20 cellular contexts compared by ENCODE assay signal in the genomic region with DNA sequence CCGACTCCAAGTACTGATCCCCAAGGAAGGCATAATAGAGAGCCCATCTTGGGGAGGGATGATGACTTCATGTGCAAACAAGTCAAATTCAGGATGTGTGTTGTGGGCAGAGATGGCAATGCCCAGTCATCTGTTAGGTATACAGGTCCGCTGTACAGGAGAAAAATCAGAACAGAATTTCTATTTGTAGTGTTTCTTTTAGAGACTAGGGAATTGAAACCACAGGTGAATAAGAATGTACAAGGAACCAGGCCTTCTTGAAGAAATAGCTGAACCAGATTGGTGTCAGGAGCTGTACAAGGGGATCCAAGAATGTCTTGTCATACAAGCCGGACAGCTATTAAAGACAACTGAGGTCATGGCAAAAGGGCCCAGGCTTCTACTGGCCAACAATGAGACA.
DNase-seq lines count a peak whose midpoint lies in the region; ATAC-seq lines count a peak whose summit lies in the region.
"Had no signal": no experiment of that assay in that cellular context is flagged by ENCODE, and none has a peak within 500 bp of the region (broad histone marks: within the 10 kb centered on the region; RNA-seq: fewer than 3 reads in every experiment).

No MANE protein-coding gene starts in this region.

- H3K27me3 ChIP-seq in BLaER1, result no peaks in the 10 kb centered on the region
- H3K27me3 ChIP-seq in CD8-positive, alpha-beta memory T cell (ENCODE audit: insufficient read depth, low read length, poor library complexity, severe bottlenecking), result no peaks in the 10 kb centered on the region
- H3K27me3 ChIP-seq: brain microvascular endothelial cell, tibial nerve had no signal

- peaks cover 2 to 8% (median 6%) of the 10 kb centered on the region in 5 donors for H3K9me3 Mint-ChIP-seq in CD8-positive, alpha-beta memory T cell

- H3K4me3 Mint-ChIP-seq in CD8-positive, alpha-beta memory T cell, result no peak overlapping the region
- H3K4me3 Mint-ChIP-seq in T-helper 17 cell, result no peak overlapping the region
- H3K4me3 Mint-ChIP-seq: H9 had no signal

- peaks cover 0 to 3% (median 1%) of the 10 kb centered on the region in 3 donors for H3K36me3 Mint-ChIP-seq in CD8-positive, alpha-beta memory T cell
- H3K36me3 Mint-ChIP-seq in T-helper 17 cell (ENCODE audit: low read depth), result no peaks in the 10 kb centered on the region

- POLR2A ChIA-PET in CD8-positive, alpha-beta memory T cell (lab: Charles Lee), result no interaction called here

- H3K9me3 ChIP-seq in BLaER1, result peaks cover 7% of the 10 kb centered on the region; the same call in 1 of the 2 replicates
- H3K9me3 ChIP-seq in CD8-positive, alpha-beta memory T cell (ENCODE audit: low read length), result no peaks in the 10 kb centered on the region
- H3K9me3 ChIP-seq in T-helper 17 cell (ENCODE audit: control insufficient read depth, low read length, poor library complexity, severe bottlenecking), result peaks cover 2% of the 10 kb centered on the region

- H3K9ac ChIP-seq in BLaER1, result no peak overlapping the region

- H4K20me1 ChIP-seq in BLaER1, result no peaks in the 10 kb centered on the region

- peak overlapping the region; percentile 88 for H3K4me2 ChIP-seq in BLaER1

- H3K27ac ChIP-seq in BLaER1, result 0 out of 2 replicates have a peak overlapping the region, but pooled peaks have one; percentile 94
- H3K27ac ChIP-seq in CD8-positive, alpha-beta memory T cell (ENCODE audit: low read depth, low read length), result no peak overlapping the region
- H3K27ac ChIP-seq: brain microvascular endothelial cell, tibial nerve had no signal

- H3K4me1 ChIP-seq in BLaER1, result peaks cover 48% of the 10 kb centered on the region
- H3K4me1 ChIP-seq in CD8-positive, alpha-beta memory T cell (ENCODE audit: insufficient read depth, low read length), result peaks cover 33% of the 10 kb centered on the region

- no peak overlapping the region for H3K4me3 ChIP-seq in BLaER1
- H3K4me3 ChIP-seq in CD8-positive, alpha-beta memory T cell (ENCODE audit: low read length), result no peak overlapping the region
- H3K4me3 ChIP-seq: tibial nerve had no signal

- CTCF ChIA-PET in CD8-positive, alpha-beta memory T cell (lab: Charles Lee), result interaction anchor here (5.3 kb wide), 1 partner anchor 51 kb away, joined by 38 read pairs; no protein-coding TSS in a partner anchor

- no peaks in the 10 kb centered on the region for H3K36me3 ChIP-seq in BLaER1
- H3K36me3 ChIP-seq in CD8-positive, alpha-beta memory T cell (ENCODE audit: insufficient read depth, low read length), result no peaks in the 10 kb centered on the region
- H3K36me3 ChIP-seq: brain microvascular endothelial cell, tibial nerve had no signal

- ATAC-seq in T-helper 17 cell (no peak), HG03520 (IDR thresholded peaks at IDR 0.05; ENCODE audit: unreplicated experiment) (no peak)
- ATAC-seq: activated CD4-positive, CD25-positive, alpha-beta regulatory T cell treated with anti-CD3 and anti-CD28 coated beads, Interleukin-2, amount 50 U/mL, for 24 hours; sciatic nerve had no signal

- peak overlapping the region in 5 of 8 donors; percentile 17 to 90 (median 75) for H3K27ac Mint-ChIP-seq in CD8-positive, alpha-beta memory T cell
- H3K27ac Mint-ChIP-seq in T-helper 17 cell, result peak overlapping the region; percentile 98
- H3K27ac Mint-ChIP-seq: H9; T-helper 2 cell treated with Interferon-gamma antibody and Interleukin-4, amounts not matched to agents 5 μg/mL and 100 μg/mL, for 36 hours had no signal

- H3K4me1 Mint-ChIP-seq in CD8-positive, alpha-beta memory T cell, result peaks cover 41 to 44% (median 43%) of the 10 kb centered on the region in 3 donors
- H3K4me1 Mint-ChIP-seq in T-helper 17 cell, result peaks cover 33% of the 10 kb centered on the region

- no peaks in the 10 kb centered on the region for H3K27me3 Mint-ChIP-seq in CD8-positive, alpha-beta memory T cell
- H3K27me3 Mint-ChIP-seq in T-helper 17 cell, result no peaks in the 10 kb centered on the region

- no peak for DNase-seq in CD8-positive, alpha-beta memory T cell
- DNase-seq in T-helper 17 cell (no peak), islet precursor cell (peak; percentile 14), CD1c-positive myeloid dendritic cell (ENCODE audit: extremely low spot score) (no peak), DMS79 (lab: John Stamatoyannopoulos, UW) (no peak)
- DNase-seq: activated CD8-positive, alpha-beta memory T cell treated with anti-CD3 and anti-CD28 coated beads, Interleukin-2, amount 50 U/mL, for 4 hours; brain microvascular endothelial cell; cortex of kidney; H9; hypothalamus; kidney; mammary epithelial cell; NCI-H1417; stimulated activated naive CD4-positive, alpha-beta T cell had no signal
